1 cellular context compared by ENCODE assay signal in genomic region chr15:55247276-55247675, GRCh38.
TF ChIP-seq lines count a peak whose summit lies in the region.

No MANE protein-coding gene starts in this region.

TF ChIP-seq in K562, 482 proteins besides CTCF, POLR2A, EP300 and RAD21:
- TF ChIP-seq FOXA1 (IDR thresholded peaks at IDR 0.05; ENCODE audit: borderline replicate concordance) (no peak), ZNF384 (IDR thresholded peaks at IDR 0.05; ENCODE audit: low read depth, low read length) (peak; percentile 55), SMARCE1 (IDR thresholded peaks at IDR 0.05) (0 out of 2 replicates have a peak, but pooled peaks have one; percentile 13)
